34 cellular contexts compared by ENCODE assay signal in the genomic region with DNA sequence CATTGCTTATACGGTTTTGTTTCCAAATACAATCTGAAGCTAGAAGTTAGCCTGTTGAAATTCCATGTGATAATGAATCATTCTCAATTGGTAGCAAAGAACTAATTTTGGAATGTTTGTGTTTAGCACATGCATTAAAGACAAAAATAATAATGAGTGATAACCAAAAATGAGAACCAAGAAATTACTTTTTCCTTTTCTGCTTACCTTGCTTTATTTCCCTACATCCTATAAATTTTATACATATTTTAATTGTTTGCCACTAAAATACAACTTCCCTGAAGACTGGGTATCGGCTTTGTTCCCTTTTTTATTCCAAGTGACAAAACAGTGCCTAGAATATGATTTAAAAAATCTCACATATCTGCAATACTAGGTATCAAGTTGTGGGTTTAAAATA.
"Had no signal": no experiment of that assay in that cellular context is flagged by ENCODE, and none has a peak within 500 bp of the region (broad histone marks: within the 10 kb centered on the region; RNA-seq: fewer than 3 reads in every experiment).

No MANE protein-coding gene starts in this region.

- H3K4me3 ChIP-seq: adrenal gland, body of pancreas, breast epithelium had no signal

- H3K4me1 ChIP-seq: adrenal gland, body of pancreas, breast epithelium had no signal

- H3K27ac ChIP-seq: adrenal gland, body of pancreas, brain microvascular endothelial cell, breast epithelium, VCaP had no signal

- H3K9me3 ChIP-seq: adrenal gland, body of pancreas, breast epithelium had no signal

- H3K27me3 ChIP-seq: adrenal gland, brain microvascular endothelial cell, breast epithelium had no signal

- DNase-seq: activated B cell treated with CpG ODN at 0.5 μM for 24 hours; activated CD4-positive, alpha-beta memory T cell treated with anti-CD3 and anti-CD28 coated beads for 36 hours; activated CD4-positive, alpha-beta T cell treated with anti-CD3 and anti-CD28 coated beads for 4 hours; activated CD4-positive, alpha-beta T cell treated with anti-CD3 and anti-CD28 coated beads, Interleukin-2, amount 10 ng/mL, durations not matched to agents 24 days and 14 days; activated CD4-positive, alpha-beta T cell treated with anti-CD3 and anti-CD28 coated beads, Interleukin-2, amount 50 U/mL, for 1 hour; activated CD4-positive, alpha-beta T cell treated with anti-CD3 and anti-CD28 coated beads, Interleukin-2, amount 50 U/mL, for 4 hours; activated CD4-positive, CD25-positive, alpha-beta regulatory T cell treated with anti-CD3 and anti-CD28 coated beads, Interleukin-2, amount 50 U/mL, for 72 hours; activated CD8-positive, alpha-beta memory T cell treated with anti-CD3 and anti-CD28 coated beads, Interleukin-2, amount 50 U/mL, for 4 hours; activated CD8-positive, alpha-beta T cell treated with anti-CD3 and anti-CD28 coated beads for 36 hours; activated effector memory CD4-positive, alpha-beta T cell treated with anti-CD3 and anti-CD28 coated beads, Interleukin-2, amount 50 U/mL, for 16 hours; activated gamma-delta T cell treated with Interleukin-2 at 50 U/mL for 16 hours; activated naive CD4-positive, alpha-beta T cell; activated naive CD4-positive, alpha-beta T cell treated with anti-CD3 and anti-CD28 coated beads for 36 hours; activated naive CD4-positive, alpha-beta T cell treated with anti-CD3 and anti-CD28 coated beads, Interleukin-2, amount 50 U/mL, for 16 hours; activated naive CD8-positive, alpha-beta T cell treated with anti-CD3 and anti-CD28 coated beads for 36 hours; activated T-cell treated with anti-CD3 and anti-CD28 coated beads for 4 hours; activated T-cell treated with anti-CD3 and anti-CD28 coated beads, Interleukin-2, amount 50 U/mL, for 1 hour; activated T-cell treated with anti-CD3 and anti-CD28 coated beads, Interleukin-2, amount 50 U/mL, for 4 hours; activated T-cell treated with anti-CD3 and anti-CD28 coated beads, Interleukin-2, amount 50 U/mL, for 72 hours; adrenal gland; amniotic stem cell; aorta; body of pancreas; brain microvascular endothelial cell; central memory CD4-positive, alpha-beta T cell; T-helper 2 cell; T-helper 9 cell had no signal

- H3K36me3 ChIP-seq: adrenal gland, brain microvascular endothelial cell, breast epithelium had no signal

- ATAC-seq: activated CD8-positive, alpha-beta T cell treated with anti-CD3 and anti-CD28 coated beads for 36 hours; activated naive CD4-positive, alpha-beta T cell treated with anti-CD3 and anti-CD28 coated beads, Interleukin-2, amount 50 U/mL, for 72 hours; activated T-cell treated with anti-CD3 and anti-CD28 coated beads, Interleukin-2, amount 50 U/mL, for 4 hours; activated T-cell treated with anti-CD3 and anti-CD28 coated beads, Interleukin-2, amount 50 U/mL, for 72 hours; activated T-helper 17 cell treated with anti-CD3 and anti-CD28 coated beads, Interleukin-2, amount 50 U/mL, for 72 hours; body of pancreas had no signal

- FAIRE-seq: astrocyte, colon, TTC549 had no signal
